21 cellular contexts compared by ENCODE assay signal in the genomic region with DNA sequence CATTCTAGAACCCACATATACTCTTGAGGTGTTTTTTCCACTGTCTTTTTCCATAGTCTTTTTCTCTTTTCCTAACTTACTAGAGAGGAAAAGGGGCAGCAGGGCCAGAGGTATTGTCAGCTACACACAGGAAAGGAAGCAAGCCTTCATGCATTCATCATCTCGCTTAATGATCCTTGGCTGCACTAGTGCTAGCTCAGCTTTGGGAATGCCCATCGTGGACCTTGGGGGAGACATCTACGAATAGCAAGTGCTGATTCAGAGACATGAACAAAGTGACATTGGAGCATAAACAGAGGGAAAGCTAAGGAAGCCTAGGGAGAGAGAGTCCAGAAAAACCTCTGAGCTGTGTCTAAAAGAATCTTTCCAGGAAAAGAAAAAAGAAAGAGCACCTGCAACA.
"Had no signal": no experiment of that assay in that cellular context is flagged by ENCODE, and none has a peak within 500 bp of the region (broad histone marks: within the 10 kb centered on the region; RNA-seq: fewer than 3 reads in every experiment).

No MANE protein-coding gene starts in this region.

- DNase-seq: effector memory CD4-positive, alpha-beta T cell; gastrocnemius medialis; heart right ventricle; hypothalamus; left cardiac atrium; left ventricle myocardium superior; mesendoderm; naive thymus-derived CD4-positive, alpha-beta T cell; occipital lobe; retina; stimulated activated CD4-positive, alpha-beta T cell treated with anti-CD3 and anti-CD28 coated beads, Interleukin-2, amount 100 ng/mL, for 24 hours; stimulated activated CD4-positive, alpha-beta T cell treated with anti-CD3 and anti-CD28 coated beads, Interleukin-4, amount 100 ng/mL, for 4 hours; stimulated activated naive CD4-positive, alpha-beta T cell; stomach; substantia nigra; transverse colon had no signal

- H3K4me3 Mint-ChIP-seq: naive thymus-derived CD4-positive, alpha-beta T cell; neural crest cell had no signal

- H3K27me3 Mint-ChIP-seq: naive thymus-derived CD4-positive, alpha-beta T cell had no signal

- H3K9me3 ChIP-seq: esophagus muscularis mucosa, gastrocnemius medialis, heart right ventricle, prostate gland, stomach, thoracic aorta, transverse colon had no signal

- H3K27ac Mint-ChIP-seq: naive thymus-derived CD4-positive, alpha-beta T cell had no signal

- H3K36me3 ChIP-seq: esophagus muscularis mucosa, gastrocnemius medialis, heart right ventricle, prostate gland, stomach, thoracic aorta, transverse colon had no signal

- H3K4me1 Mint-ChIP-seq: naive thymus-derived CD4-positive, alpha-beta T cell had no signal

- H3K9me3 Mint-ChIP-seq: neural crest cell had no signal

- H3K4me3 ChIP-seq: esophagus muscularis mucosa, gastrocnemius medialis, heart right ventricle, lung, prostate gland, stomach, thoracic aorta, transverse colon had no signal

- H3K27me3 ChIP-seq: esophagus muscularis mucosa, gastrocnemius medialis, heart right ventricle, stomach, transverse colon had no signal
